In the genomic region with DNA sequence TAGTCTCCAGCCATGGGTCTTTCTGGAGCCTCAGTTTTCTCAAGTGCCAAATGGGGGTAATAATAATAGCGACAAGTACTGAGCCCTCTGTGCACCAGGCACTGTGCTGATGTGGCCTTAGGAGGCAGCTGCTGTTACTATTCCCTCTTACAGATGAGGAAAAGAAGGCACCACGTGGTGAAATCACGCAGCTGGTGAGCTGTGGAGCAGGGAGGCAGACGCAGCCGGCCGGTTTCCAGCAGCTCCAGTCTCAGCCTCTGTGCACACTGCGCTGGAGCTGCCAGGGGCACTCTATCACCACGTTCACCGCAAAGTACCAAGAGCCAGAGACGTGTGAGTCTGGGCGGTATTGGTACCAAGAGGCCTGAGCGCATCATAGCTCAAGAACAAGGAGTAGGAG, we compare ENCODE assay signal across 1 cellular context.
TF ChIP-seq lines count a peak whose summit lies in the region.

No MANE protein-coding gene starts in this region.

TF ChIP-seq in GM12878, 131 proteins besides CTCF, POLR2A, EP300 and RAD21:
- TF ChIP-seq, protein P1, sequence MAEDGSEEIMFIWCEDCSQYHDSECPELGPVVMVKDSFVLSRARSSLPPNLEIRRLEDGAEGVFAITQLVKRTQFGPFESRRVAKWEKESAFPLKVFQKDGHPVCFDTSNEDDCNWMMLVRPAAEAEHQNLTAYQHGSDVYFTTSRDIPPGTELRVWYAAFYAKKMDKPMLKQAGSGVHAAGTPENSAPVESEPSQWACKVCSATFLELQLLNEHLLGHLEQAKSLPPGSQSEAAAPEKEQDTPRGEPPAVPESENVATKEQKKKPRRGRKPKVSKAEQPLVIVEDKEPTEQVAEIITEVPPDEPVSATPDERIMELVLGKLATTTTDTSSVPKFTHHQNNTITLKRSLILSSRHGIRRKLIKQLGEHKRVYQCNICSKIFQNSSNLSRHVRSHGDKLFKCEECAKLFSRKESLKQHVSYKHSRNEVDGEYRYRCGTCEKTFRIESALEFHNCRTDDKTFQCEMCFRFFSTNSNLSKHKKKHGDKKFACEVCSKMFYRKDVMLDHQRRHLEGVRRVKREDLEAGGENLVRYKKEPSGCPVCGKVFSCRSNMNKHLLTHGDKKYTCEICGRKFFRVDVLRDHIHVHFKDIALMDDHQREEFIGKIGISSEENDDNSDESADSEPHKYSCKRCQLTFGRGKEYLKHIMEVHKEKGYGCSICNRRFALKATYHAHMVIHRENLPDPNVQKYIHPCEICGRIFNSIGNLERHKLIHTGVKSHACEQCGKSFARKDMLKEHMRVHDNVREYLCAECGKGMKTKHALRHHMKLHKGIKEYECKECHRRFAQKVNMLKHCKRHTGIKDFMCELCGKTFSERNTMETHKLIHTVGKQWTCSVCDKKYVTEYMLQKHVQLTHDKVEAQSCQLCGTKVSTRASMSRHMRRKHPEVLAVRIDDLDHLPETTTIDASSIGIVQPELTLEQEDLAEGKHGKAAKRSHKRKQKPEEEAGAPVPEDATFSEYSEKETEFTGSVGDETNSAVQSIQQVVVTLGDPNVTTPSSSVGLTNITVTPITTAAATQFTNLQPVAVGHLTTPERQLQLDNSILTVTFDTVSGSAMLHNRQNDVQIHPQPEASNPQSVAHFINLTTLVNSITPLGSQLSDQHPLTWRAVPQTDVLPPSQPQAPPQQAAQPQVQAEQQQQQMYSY (CRISPR knock-in tag; IDR thresholded peaks at IDR 0.05): no peak
- TF ChIP-seq ELK1 (IDR thresholded peaks at IDR 0.05; ENCODE audit: low read depth, low read length): no peak
- no peak for TF ChIP-seq CHD1 (IDR thresholded peaks at IDR 0.05; ENCODE audit: low read depth, low read length)
- no peak for TF ChIP-seq HDAC2 (IDR thresholded peaks at IDR 0.05)
- TF ChIP-seq ZNF687 (IDR thresholded peaks at IDR 0.05): no peak
- no peak for TF ChIP-seq SMAD1 (IDR thresholded peaks at IDR 0.05; ENCODE audit: low read depth, partially characterized antibody)
- TF ChIP-seq FOS (IDR thresholded peaks at IDR 0.05; ENCODE audit: borderline replicate concordance, extremely low read depth, insufficient read length): no peak
- no peak for TF ChIP-seq POLR2AphosphoS5 (IDR thresholded peaks at IDR 0.05; ENCODE audit: low read length)
- TF ChIP-seq NRF1 (conservative IDR thresholded peaks at IDR 0.05; ENCODE audit: low read depth, low read length): no peak
- TF ChIP-seq TCF3 (IDR thresholded peaks at IDR 0.05; ENCODE audit: borderline replicate concordance, insufficient read depth, low read depth, low read length): no peak
- no peak for TF ChIP-seq BMI1 (IDR thresholded peaks at IDR 0.05; ENCODE audit: borderline replicate concordance)
- TF ChIP-seq ZNF207 (IDR thresholded peaks at IDR 0.05; ENCODE audit: borderline replicate concordance): no peak
- TF ChIP-seq NR2C1 (IDR thresholded peaks at IDR 0.05): no peak
- TF ChIP-seq BHLHE40 (IDR thresholded peaks at IDR 0.05; ENCODE audit: borderline replicate concordance in 1 of 2, low read depth in 2 of 2, low read length in 1 of 2): no peak
- no peak for TF ChIP-seq EED (IDR thresholded peaks at IDR 0.05; ENCODE audit: low read depth)
- TF ChIP-seq, protein P2, sequence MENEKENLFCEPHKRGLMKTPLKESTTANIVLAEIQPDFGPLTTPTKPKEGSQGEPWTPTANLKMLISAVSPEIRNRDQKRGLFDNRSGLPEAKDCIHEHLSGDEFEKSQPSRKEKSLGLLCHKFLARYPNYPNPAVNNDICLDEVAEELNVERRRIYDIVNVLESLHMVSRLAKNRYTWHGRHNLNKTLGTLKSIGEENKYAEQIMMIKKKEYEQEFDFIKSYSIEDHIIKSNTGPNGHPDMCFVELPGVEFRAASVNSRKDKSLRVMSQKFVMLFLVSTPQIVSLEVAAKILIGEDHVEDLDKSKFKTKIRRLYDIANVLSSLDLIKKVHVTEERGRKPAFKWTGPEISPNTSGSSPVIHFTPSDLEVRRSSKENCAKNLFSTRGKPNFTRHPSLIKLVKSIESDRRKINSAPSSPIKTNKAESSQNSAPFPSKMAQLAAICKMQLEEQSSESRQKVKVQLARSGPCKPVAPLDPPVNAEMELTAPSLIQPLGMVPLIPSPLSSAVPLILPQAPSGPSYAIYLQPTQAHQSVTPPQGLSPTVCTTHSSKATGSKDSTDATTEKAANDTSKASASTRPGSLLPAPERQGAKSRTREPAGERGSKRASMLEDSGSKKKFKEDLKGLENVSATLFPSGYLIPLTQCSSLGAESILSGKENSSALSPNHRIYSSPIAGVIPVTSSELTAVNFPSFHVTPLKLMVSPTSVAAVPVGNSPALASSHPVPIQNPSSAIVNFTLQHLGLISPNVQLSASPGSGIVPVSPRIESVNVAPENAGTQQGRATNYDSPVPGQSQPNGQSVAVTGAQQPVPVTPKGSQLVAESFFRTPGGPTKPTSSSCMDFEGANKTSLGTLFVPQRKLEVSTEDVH (IDR thresholded peaks at IDR 0.05; ENCODE audit: low read depth, partially characterized antibody): no peak
- TF ChIP-seq YY1 (IDR thresholded peaks at IDR 0.05; ENCODE audit: low read depth, low read length): no peak
- no peak for TF ChIP-seq ATF7 (IDR thresholded peaks at IDR 0.05; ENCODE audit: low read depth)
